1 cellular context compared by ENCODE assay signal in genomic region chr19:12956446-12957388, GRCh38.
TF ChIP-seq lines count a peak whose summit lies in the region.

GADD45GIP1 (minus strand) TSS chr19:12957223; CDS start chr19:12957212, 11 bp downstream.

TF ChIP-seq in K562, 482 proteins besides CTCF, POLR2A, EP300 and RAD21 (continued from another document and continues in another):
- 0 out of 4 replicates have a peak, but pooled peaks of 1 of the 2 experiments have one; percentile 10 for TF ChIP-seq MLLT1 (IDR thresholded peaks at IDR 0.05)
- no peak for TF ChIP-seq ZKSCAN8 (CRISPR knock-in tag; IDR thresholded peaks at IDR 0.05)
- no peak for TF ChIP-seq CHD7 (IDR thresholded peaks at IDR 0.05; ENCODE audit: low read depth, low read length)
- no peak for TF ChIP-seq GABPA (tag; conservative IDR thresholded peaks at IDR 0.05; ENCODE audit: low read depth)
- TF ChIP-seq ARID3A (IDR thresholded peaks at IDR 0.05; ENCODE audit: borderline replicate concordance, low read depth, low read length) = no peak
- peak; percentile 13; the same call in 1 of the 2 replicates for TF ChIP-seq ZC3H4 (CRISPR knock-in tag; IDR thresholded peaks at IDR 0.05; ENCODE audit: borderline replicate concordance)
- no peak for TF ChIP-seq ZSCAN32 (CRISPR knock-in tag; IDR thresholded peaks at IDR 0.05)
- peak; percentile 31; the same call in 1 of the 2 replicates for TF ChIP-seq FOXP1 (CRISPR knock-in tag; IDR thresholded peaks at IDR 0.05)
- peak; percentile 96 to 99 (median 98) for TF ChIP-seq YY1 (IDR thresholded peaks at IDR 0.05; ENCODE audit: borderline replicate concordance in 1 of 3, control insufficient read depth in 1 of 3, extremely low read depth in 1 of 3, insufficient read depth in 3 of 3, insufficient read length in 1 of 3, insufficient replicate concordance in 2 of 3, low read depth in 1 of 3, low read length in 2 of 3)
- TF ChIP-seq MXI1 (IDR thresholded peaks at IDR 0.05; ENCODE audit: low read depth, low read length) = peak; percentile 79; the same call in 1 of the 2 replicates
- TF ChIP-seq ZNF134 (CRISPR knock-in tag; conservative IDR thresholded peaks at IDR 0.05) = no peak
- no peak for TF ChIP-seq ZMIZ1 (IDR thresholded peaks at IDR 0.05; ENCODE audit: low read depth in 2 of 2, low read length in 2 of 2)
- TF ChIP-seq SMAD2 (IDR thresholded peaks at IDR 0.05; ENCODE audit: low read depth, low read length) = no peak
- TF ChIP-seq PHF8 (IDR thresholded peaks at IDR 0.05; ENCODE audit: borderline replicate concordance, low read length) = peak; percentile 87; the same call in 1 of the 2 replicates
- TF ChIP-seq ZNF717 (CRISPR knock-in tag; IDR thresholded peaks at IDR 0.05) = no peak
- no peak for TF ChIP-seq PHB (CRISPR knock-in tag; IDR thresholded peaks at IDR 0.05)
- peak; percentile 48; the same call in 1 of the 2 replicates for TF ChIP-seq TFAP4 (CRISPR knock-in tag; IDR thresholded peaks at IDR 0.05; ENCODE audit: borderline replicate concordance)
- TF ChIP-seq POU5F1 (IDR thresholded peaks at IDR 0.05; ENCODE audit: borderline replicate concordance, low read depth, low read length, partially characterized antibody) = no peak
- no peak for TF ChIP-seq SLC30A9 (CRISPR knock-in tag; IDR thresholded peaks at IDR 0.05)
- no peak for TF ChIP-seq ZFP36 (IDR thresholded peaks at IDR 0.05; ENCODE audit: low read depth, low read length, partially characterized antibody)
- TF ChIP-seq TGIF2 (CRISPR knock-in tag; IDR thresholded peaks at IDR 0.05) = peak; percentile 68; the same call in 1 of the 2 replicates
- no peak for TF ChIP-seq CHD4 (IDR thresholded peaks at IDR 0.05; ENCODE audit: insufficient read depth, insufficient replicate concordance, low read depth, low read length, poor library complexity, severe bottlenecking)
- TF ChIP-seq ZNF263 (CRISPR knock-in tag; IDR thresholded peaks at IDR 0.05; ENCODE audit: borderline replicate concordance) = no peak
- TF ChIP-seq FOS (IDR thresholded peaks at IDR 0.05; ENCODE audit: extremely low read depth, insufficient read length) = no peak
- TF ChIP-seq SIN3A (IDR thresholded peaks at IDR 0.05; ENCODE audit: borderline replicate concordance in 2 of 2, control insufficient read depth in 1 of 2, low read depth in 2 of 2, low read length in 2 of 2) = peak in 1 of 2 experiments; percentile 94
- no peak for TF ChIP-seq SRSF1 (IDR thresholded peaks at IDR 0.05; ENCODE audit: low read depth, low read length)
- TF ChIP-seq ZHX1 (conservative IDR thresholded peaks at IDR 0.05; ENCODE audit: low read length) = no peak
- no peak for TF ChIP-seq ZBTB17 (CRISPR knock-in tag; IDR thresholded peaks at IDR 0.05)
